29 cellular contexts compared by ENCODE assay signal in genomic region chr1:14887936-14888335, GRCh38.
"Had no signal": no experiment of that assay in that cellular context is flagged by ENCODE, and none has a peak within 500 bp of the region (broad histone marks: within the 10 kb centered on the region; RNA-seq: fewer than 3 reads in every experiment).

No MANE protein-coding gene starts in this region.

- H3K9me3 Mint-ChIP-seq: activated CD4-positive, alpha-beta memory T cell treated with anti-CD3 and anti-CD28 coated beads, Interleukin-2, amount 10 ng/mL, durations not matched to agents 7 days and 5 days; activated CD4-positive, alpha-beta T cell treated with anti-CD3 and anti-CD28 coated beads, Interleukin-2, amount 10 ng/mL, durations not matched to agents 7 days and 5 days; activated naive CD4-positive, alpha-beta T cell treated with anti-CD3 and anti-CD28 coated beads, Interleukin-2, amount 10 ng/mL, durations not matched to agents 7 days and 5 days; activated naive CD4-positive, alpha-beta T cell treated with anti-CD3 and anti-CD28 coated beads, Interleukin-2, amount 50 U/mL, for 72 hours; activated naive CD8-positive, alpha-beta T cell treated with anti-CD3 and anti-CD28 coated beads, Interleukin-2, amount 10 ng/mL, durations not matched to agents 7 days and 5 days; activated T-cell treated with anti-CD3 and anti-CD28 coated beads, Interleukin-2, amount 50 U/mL, for 24 hours; activated T-cell treated with anti-CD3 and anti-CD28 coated beads, Interleukin-2, amount 50 U/mL, for 72 hours; central memory CD8-positive, alpha-beta T cell; effector memory CD8-positive, alpha-beta T cell had no signal

- H3K27ac Mint-ChIP-seq: activated CD4-positive, alpha-beta memory T cell treated with anti-CD3 and anti-CD28 coated beads, Interleukin-2, amount 10 ng/mL, durations not matched to agents 7 days and 5 days; activated CD4-positive, alpha-beta T cell treated with anti-CD3 and anti-CD28 coated beads, Interleukin-2, amount 10 ng/mL, durations not matched to agents 7 days and 5 days; activated naive CD4-positive, alpha-beta T cell treated with anti-CD3 and anti-CD28 coated beads, Interleukin-2, amount 10 ng/mL, durations not matched to agents 7 days and 5 days; activated naive CD4-positive, alpha-beta T cell treated with anti-CD3 and anti-CD28 coated beads, Interleukin-2, amount 50 U/mL, for 72 hours; activated naive CD8-positive, alpha-beta T cell treated with anti-CD3 and anti-CD28 coated beads, Interleukin-2, amount 10 ng/mL, durations not matched to agents 7 days and 5 days; activated T-cell treated with anti-CD3 and anti-CD28 coated beads, Interleukin-2, amount 50 U/mL, for 24 hours; activated T-cell treated with anti-CD3 and anti-CD28 coated beads, Interleukin-2, amount 50 U/mL, for 72 hours; effector memory CD8-positive, alpha-beta T cell had no signal

- H3K9me3 ChIP-seq: esophagus muscularis mucosa, gastroesophageal sphincter, heart right ventricle had no signal

- H3K27ac ChIP-seq: brain microvascular endothelial cell, esophagus muscularis mucosa, foreskin keratinocyte, gastroesophageal sphincter, heart right ventricle had no signal

- H3K36me3 Mint-ChIP-seq: activated naive CD4-positive, alpha-beta T cell treated with anti-CD3 and anti-CD28 coated beads, Interleukin-2, amount 10 ng/mL, durations not matched to agents 7 days and 5 days; activated naive CD4-positive, alpha-beta T cell treated with anti-CD3 and anti-CD28 coated beads, Interleukin-2, amount 50 U/mL, for 72 hours; activated naive CD8-positive, alpha-beta T cell treated with anti-CD3 and anti-CD28 coated beads, Interleukin-2, amount 10 ng/mL, durations not matched to agents 7 days and 5 days had no signal

- H3K27me3 Mint-ChIP-seq: activated CD4-positive, alpha-beta T cell treated with anti-CD3 and anti-CD28 coated beads, Interleukin-2, amount 10 ng/mL, durations not matched to agents 7 days and 5 days had no signal

- H3K4me1 Mint-ChIP-seq: activated CD4-positive, alpha-beta memory T cell treated with anti-CD3 and anti-CD28 coated beads, Interleukin-2, amount 10 ng/mL, durations not matched to agents 7 days and 5 days; activated CD4-positive, alpha-beta T cell treated with anti-CD3 and anti-CD28 coated beads, Interleukin-2, amount 10 ng/mL, durations not matched to agents 7 days and 5 days; activated naive CD4-positive, alpha-beta T cell treated with anti-CD3 and anti-CD28 coated beads, Interleukin-2, amount 10 ng/mL, durations not matched to agents 7 days and 5 days; activated naive CD8-positive, alpha-beta T cell treated with anti-CD3 and anti-CD28 coated beads, Interleukin-2, amount 10 ng/mL, durations not matched to agents 7 days and 5 days; central memory CD8-positive, alpha-beta T cell had no signal

- ATAC-seq: activated naive CD4-positive, alpha-beta T cell treated with anti-CD3 and anti-CD28 coated beads, Interleukin-2, amount 50 U/mL, for 72 hours; activated T-cell treated with anti-CD3 and anti-CD28 coated beads, Interleukin-2, amount 50 U/mL, for 72 hours; effector memory CD8-positive, alpha-beta T cell; foreskin keratinocyte; gastroesophageal sphincter; heart right ventricle had no signal

- DNase-seq: activated CD4-positive, alpha-beta memory T cell treated with anti-CD3 and anti-CD28 coated beads, Interleukin-2, amount 10 ng/mL, durations not matched to agents 7 days and 5 days; activated CD4-positive, alpha-beta T cell treated with anti-CD3 and anti-CD28 coated beads for 1 hour; activated CD4-positive, alpha-beta T cell treated with anti-CD3 and anti-CD28 coated beads for 4 hours; activated CD4-positive, alpha-beta T cell treated with anti-CD3 and anti-CD28 coated beads, Interleukin-2, amount 10 ng/mL, durations not matched to agents 7 days and 5 days; activated CD4-positive, alpha-beta T cell treated with anti-CD3 and anti-CD28 coated beads, Interleukin-2, amount 50 U/mL, for 4 hours; activated CD8-positive, alpha-beta memory T cell treated with anti-CD3 and anti-CD28 coated beads, Interleukin-2, amount 50 U/mL, for 48 hours; activated gamma-delta T cell; activated naive CD4-positive, alpha-beta T cell; activated naive CD4-positive, alpha-beta T cell treated with anti-CD3 and anti-CD28 coated beads, Interleukin-2, amount 10 ng/mL, durations not matched to agents 7 days and 5 days; activated naive CD8-positive, alpha-beta T cell treated with anti-CD3 and anti-CD28 coated beads, Interleukin-2, amount 10 ng/mL, durations not matched to agents 7 days and 5 days; activated T-cell treated with anti-CD3 and anti-CD28 coated beads for 4 hours; activated T-cell treated with anti-CD3 and anti-CD28 coated beads, Interleukin-2, amount 50 U/mL, for 24 hours; activated T-cell treated with anti-CD3 and anti-CD28 coated beads, Interleukin-2, amount 50 U/mL, for 72 hours; anterior cingulate cortex; brain microvascular endothelial cell; cortex of kidney; dermis blood vessel endothelial cell; effector CD4-positive, alpha-beta T cell; effector memory CD8-positive, alpha-beta T cell; erythroblast; foreskin keratinocyte; heart right ventricle; T-helper 2 cell had no signal

- H3K4me3 Mint-ChIP-seq: activated CD4-positive, alpha-beta memory T cell treated with anti-CD3 and anti-CD28 coated beads, Interleukin-2, amount 10 ng/mL, durations not matched to agents 7 days and 5 days; activated CD4-positive, alpha-beta T cell treated with anti-CD3 and anti-CD28 coated beads, Interleukin-2, amount 10 ng/mL, durations not matched to agents 7 days and 5 days; activated naive CD4-positive, alpha-beta T cell treated with anti-CD3 and anti-CD28 coated beads, Interleukin-2, amount 10 ng/mL, durations not matched to agents 7 days and 5 days; activated naive CD8-positive, alpha-beta T cell treated with anti-CD3 and anti-CD28 coated beads, Interleukin-2, amount 10 ng/mL, durations not matched to agents 7 days and 5 days; activated T-cell treated with anti-CD3 and anti-CD28 coated beads, Interleukin-2, amount 50 U/mL, for 24 hours; activated T-cell treated with anti-CD3 and anti-CD28 coated beads, Interleukin-2, amount 50 U/mL, for 72 hours; central memory CD8-positive, alpha-beta T cell; effector memory CD8-positive, alpha-beta T cell had no signal

- H3K4me1 ChIP-seq: esophagus muscularis mucosa, foreskin keratinocyte, gastroesophageal sphincter, heart right ventricle had no signal

- H3K36me3 ChIP-seq: brain microvascular endothelial cell, esophagus muscularis mucosa, gastroesophageal sphincter, heart right ventricle had no signal

- H3K4me3 ChIP-seq: esophagus muscularis mucosa, gastroesophageal sphincter, heart right ventricle had no signal

- FAIRE-seq: bronchial epithelial cell, colon had no signal
